25 cellular contexts compared by ENCODE assay signal in genomic region chr15:36136054-36136453, GRCh38.
"Had no signal": no experiment of that assay in that cellular context is flagged by ENCODE, and none has a peak within 500 bp of the region (broad histone marks: within the 10 kb centered on the region; RNA-seq: fewer than 3 reads in every experiment).

No MANE protein-coding gene starts in this region.

- DNase-seq: activated B cell treated with CpG ODN at 0.5 μM for 24 hours; activated CD8-positive, alpha-beta memory T cell treated with anti-CD3 and anti-CD28 coated beads, Interleukin-2, amount 10 ng/mL, durations not matched to agents 7 days and 5 days; activated CD8-positive, alpha-beta T cell treated with anti-CD3 and anti-CD28 coated beads, Interleukin-2, amount 10 ng/mL, durations not matched to agents 7 days and 5 days; activated naive CD4-positive, alpha-beta T cell treated with Interleukin-2 at 50 U/mL for 16 hours; activated T-cell treated with anti-CD3 and anti-CD28 coated beads, Interleukin-2, amount 50 U/mL, for 48 hours; aorta; endodermal cell; foreskin melanocyte; left ventricle myocardium inferior; mesendoderm; mucosa of descending colon; posterior cingulate gyrus; right cardiac atrium; spleen; stimulated activated CD4-positive, alpha-beta T cell treated with anti-CD3 and anti-CD28 coated beads, Interleukin-4, amount 100 ng/mL, for 1 hour; stimulated activated naive CD8-positive, alpha-beta T cell treated with anti-CD3 and anti-CD28 coated beads, Interleukin-15, Interleukin-2, amounts not matched to agents 100 U/mL and 50 U/mL, for 24 hours; T-helper 1 cell; testis; transverse colon had no signal

- H3K36me3 Mint-ChIP-seq: activated CD8-positive, alpha-beta memory T cell treated with anti-CD3 and anti-CD28 coated beads, Interleukin-2, amount 10 ng/mL, durations not matched to agents 7 days and 5 days; activated naive CD8-positive, alpha-beta T cell; brain; natural killer cell treated with Interleukin-12 subunit alpha and Interleukin-12 subunit beta and Interleukin-15 and Interleukin-18, amount 100 ng/mL, for 72 hours had no signal

- H3K27me3 Mint-ChIP-seq: activated B cell treated with CpG ODN at 0.5 μM for 24 hours; activated CD8-positive, alpha-beta memory T cell treated with anti-CD3 and anti-CD28 coated beads, Interleukin-2, amount 10 ng/mL, durations not matched to agents 7 days and 5 days; activated naive CD8-positive, alpha-beta T cell; brain; natural killer cell treated with Interleukin-12 subunit alpha and Interleukin-12 subunit beta and Interleukin-15 and Interleukin-18, amount 100 ng/mL, for 72 hours had no signal

- H3K4me3 ChIP-seq: esophagus muscularis mucosa, left ventricle myocardium inferior, lung, mucosa of descending colon, spleen, testis, transverse colon had no signal

- H3K4me3 Mint-ChIP-seq: activated B cell treated with CpG ODN at 0.5 μM for 24 hours; activated CD8-positive, alpha-beta memory T cell treated with anti-CD3 and anti-CD28 coated beads, Interleukin-2, amount 10 ng/mL, durations not matched to agents 7 days and 5 days; activated CD8-positive, alpha-beta T cell treated with anti-CD3 and anti-CD28 coated beads, Interleukin-2, amount 10 ng/mL, durations not matched to agents 7 days and 5 days; activated naive CD8-positive, alpha-beta T cell; brain; endodermal cell; natural killer cell treated with Interleukin-12 subunit alpha and Interleukin-12 subunit beta and Interleukin-15 and Interleukin-18, amount 100 ng/mL, for 72 hours; T-helper 2 cell treated with Interferon-gamma antibody and Interleukin-4, amounts not matched to agents 5 μg/mL and 100 μg/mL, for 36 hours had no signal

- H3K27ac Mint-ChIP-seq: activated B cell treated with CpG ODN at 0.5 μM for 24 hours; activated CD8-positive, alpha-beta memory T cell treated with anti-CD3 and anti-CD28 coated beads, Interleukin-2, amount 10 ng/mL, durations not matched to agents 7 days and 5 days; activated CD8-positive, alpha-beta T cell treated with anti-CD3 and anti-CD28 coated beads, Interleukin-2, amount 10 ng/mL, durations not matched to agents 7 days and 5 days; activated naive CD8-positive, alpha-beta T cell; brain; endodermal cell; natural killer cell treated with Interleukin-12 subunit alpha and Interleukin-12 subunit beta and Interleukin-15 and Interleukin-18, amount 100 ng/mL, for 72 hours; T-helper 2 cell treated with Interferon-gamma antibody and Interleukin-4, amounts not matched to agents 5 μg/mL and 100 μg/mL, for 36 hours had no signal

- H3K4me1 Mint-ChIP-seq: activated B cell treated with CpG ODN at 0.5 μM for 24 hours; activated CD8-positive, alpha-beta memory T cell treated with anti-CD3 and anti-CD28 coated beads, Interleukin-2, amount 10 ng/mL, durations not matched to agents 7 days and 5 days; brain; endodermal cell had no signal
